In genomic region chr3:39183231-39184080, GRCh38 we compare ENCODE assay signal across 17 cellular contexts. TPM values are rescaled to one million over a fixed set of nuclear protein-coding genes. Genes with fewer than 3 reads are reported as not detected.
DNase-seq lines count a peak whose midpoint lies in the region; ATAC-seq and TF ChIP-seq lines count a peak whose summit lies in the region.
"Had no signal": no experiment of that assay in that cellular context is flagged by ENCODE, and none has a peak within 500 bp of the region (broad histone marks: within the 10 kb centered on the region; RNA-seq: fewer than 3 reads in every experiment).

No MANE protein-coding gene starts in this region.

- no peak for ATAC-seq in HG02981 (IDR thresholded peaks at IDR 0.05; ENCODE audit: unreplicated experiment)

- no peaks in the 10 kb centered on the region for H4K20me1 ChIP-seq in osteoblast (ENCODE audit: insufficient read depth, low read length)

- POLR2A ChIA-PET in CD4-positive, alpha-beta memory T cell (lab: Charles Lee; ENCODE audit: partially characterized antibody) = interaction anchor here (0.7 kb wide), 1 partner anchor 11 kb away, joined by 3 read pairs; no protein-coding TSS in a partner anchor

- H2AFZ ChIP-seq in osteoblast (ENCODE audit: low read length) = no peak overlapping the region

- H3K27ac Mint-ChIP-seq in CD4-positive, alpha-beta memory T cell = peak overlapping the region in 5 of 7 donors; percentile 30 to 98 (median 67)
- no peak overlapping the region for H3K27ac Mint-ChIP-seq in endodermal cell
- H3K27ac Mint-ChIP-seq: activated naive CD4-positive, alpha-beta T cell treated with anti-CD3 and anti-CD28 coated beads, Interleukin-2, amount 50 U/mL, for 24 hours had no signal

- H3K9me3 Mint-ChIP-seq in CD4-positive, alpha-beta memory T cell = no peaks in the 10 kb centered on the region
- H3K9me3 Mint-ChIP-seq in endodermal cell = no peaks in the 10 kb centered on the region
- H3K9me3 Mint-ChIP-seq: activated CD4-positive, alpha-beta T cell treated with anti-CD3 and anti-CD28 coated beads, Interleukin-2, amount 10 ng/mL, durations not matched to agents 7 days and 5 days; activated naive CD4-positive, alpha-beta T cell treated with anti-CD3 and anti-CD28 coated beads, Interleukin-2, amount 50 U/mL, for 24 hours had no signal

- CTCF ChIA-PET in CD4-positive, alpha-beta memory T cell (lab: Charles Lee; ENCODE audit: partially characterized antibody) = interaction anchor here (0.8 to 15.7 kb wide), 3 partner anchors 11 to 105 kb away, joined by 3 to 427 read pairs (median 21); partner anchors contain the start of gene CX3CR1

- WGBS in endodermal cell (ENCODE audit: insufficient coverage in 1 of 2, insufficient read length in 1 of 2), 2 experiments = 89 to 96% methylated on average over 3 to 12 of the region's 12 CpGs

- no peaks in the 10 kb centered on the region for H3K27me3 ChIP-seq in CD4-positive, alpha-beta memory T cell (ENCODE audit: insufficient read depth, low read length)
- H3K27me3 ChIP-seq in endodermal cell (ENCODE audit: control insufficient read depth, insufficient read depth, low read length, poor library complexity, severe bottlenecking) (peaks cover 14% of the 10 kb centered on the region), osteoblast (ENCODE audit: insufficient read depth, low read length) (no peaks in the 10 kb centered on the region)
- H3K27me3 ChIP-seq: left lung had no signal

- peaks cover 24 to 34% (median 27%) of the 10 kb centered on the region in 4 donors for H3K4me1 Mint-ChIP-seq in CD4-positive, alpha-beta memory T cell
- H3K4me1 Mint-ChIP-seq in endodermal cell = peaks cover 16% of the 10 kb centered on the region

- H3K4me2 ChIP-seq in osteoblast (ENCODE audit: insufficient read depth, low read length) = no peak overlapping the region

- no peak overlapping the region for H3K9ac ChIP-seq in endodermal cell (ENCODE audit: extremely low read depth, low read length, poor library complexity, severe bottlenecking)

- no peak overlapping the region for H3K4me3 Mint-ChIP-seq in CD4-positive, alpha-beta memory T cell
- H3K4me3 Mint-ChIP-seq in endodermal cell = no peak overlapping the region
- H3K4me3 Mint-ChIP-seq: activated CD4-positive, alpha-beta T cell treated with anti-CD3 and anti-CD28 coated beads, Interleukin-2, amount 10 ng/mL, durations not matched to agents 7 days and 5 days; activated naive CD4-positive, alpha-beta T cell treated with anti-CD3 and anti-CD28 coated beads, Interleukin-2, amount 50 U/mL, for 24 hours had no signal

- no peak overlapping the region for H3K4me3 ChIP-seq in CD4-positive, alpha-beta memory T cell (ENCODE audit: low read length in 2 of 2)
- H3K4me3 ChIP-seq in endodermal cell (ENCODE audit: low read length) (no peak overlapping the region), osteoblast (ENCODE audit: insufficient read depth, low read length) (no peak overlapping the region)
- H3K4me3 ChIP-seq: left lung had no signal

- H3K9me3 ChIP-seq in CD4-positive, alpha-beta memory T cell (ENCODE audit: control insufficient read depth in 1 of 2, low read length in 2 of 2) = no peaks in the 10 kb centered on the region
- H3K9me3 ChIP-seq in endodermal cell (ENCODE audit: control insufficient read depth, low read length) = no peaks in the 10 kb centered on the region
- H3K9me3 ChIP-seq in osteoblast (ENCODE audit: low read depth, low read length) = no peaks in the 10 kb centered on the region
- H3K9me3 ChIP-seq: left lung had no signal

- no peak for DNase-seq in CD4-positive, alpha-beta memory T cell
- peak; percentile 78 to 94 for DNase-seq in NCI-H524 (lab: John Stamatoyannopoulos, UW)
- DNase-seq in endodermal cell = no peak
- peak; percentile 82 for DNase-seq in osteoblast (ENCODE audit: insufficient read length, low spot score, missing footprints)
- DNase-seq in activated naive CD4-positive, alpha-beta T cell treated with anti-CD3 and anti-CD28 coated beads, Interleukin-2, amount 50 U/mL, for 16 hours = no peak
- no peak for DNase-seq in Ammon's horn (ENCODE audit: low spot score)
- no peak for DNase-seq in activated T-cell treated with anti-CD3 and anti-CD28 coated beads, Interleukin-2, amount 50 U/mL, for 1 hour
- DNase-seq: activated CD4-positive, alpha-beta T cell treated with anti-CD3 and anti-CD28 coated beads, Interleukin-2, amount 10 ng/mL, durations not matched to agents 7 days and 5 days; dermis blood vessel endothelial cell; foreskin melanocyte; IMR-90; left lung; NCI-H187 treated with DMSO at 0.1 percent for 48 hours; stimulated activated CD4-positive, alpha-beta T cell treated with anti-CD3 and anti-CD28 coated beads, Interleukin-1b, Interleukin-23, amount 100 ng/mL, for 48 hours had no signal

- no peaks in the 10 kb centered on the region for H3K36me3 Mint-ChIP-seq in CD4-positive, alpha-beta memory T cell
- H3K36me3 Mint-ChIP-seq in endodermal cell (ENCODE audit: low read depth) = no peaks in the 10 kb centered on the region
- H3K36me3 Mint-ChIP-seq: activated naive CD4-positive, alpha-beta T cell treated with anti-CD3 and anti-CD28 coated beads, Interleukin-2, amount 50 U/mL, for 24 hours had no signal

- no peak for TF ChIP-seq CTCF in endodermal cell (conservative IDR thresholded peaks at IDR 0.05)
- TF ChIP-seq CTCF in osteoblast (IDR thresholded peaks at IDR 0.05; ENCODE audit: extremely low read depth, low read depth, low read length) = no peak

- H3K4me1 ChIP-seq in CD4-positive, alpha-beta memory T cell (ENCODE audit: insufficient read depth, low read length) = peaks cover 27% of the 10 kb centered on the region
- H3K4me1 ChIP-seq in endodermal cell (ENCODE audit: control insufficient read depth, insufficient read depth, low read length) (peaks cover under 1% of the 10 kb centered on the region), osteoblast (ENCODE audit: insufficient read depth, low read length) (peaks cover 8% of the 10 kb centered on the region)

- no peak overlapping the region for H3K27ac ChIP-seq in CD4-positive, alpha-beta memory T cell (ENCODE audit: low read depth, low read length)
- H3K27ac ChIP-seq in endodermal cell (ENCODE audit: low read depth, low read length) (peak overlapping the region; percentile 38), osteoblast (ENCODE audit: low read depth, low read length) (no peak overlapping the region)

- H3K79me2 ChIP-seq in osteoblast (ENCODE audit: insufficient read depth, low read length) = no peaks in the 10 kb centered on the region

- H3K36me3 ChIP-seq in CD4-positive, alpha-beta memory T cell (ENCODE audit: insufficient read depth, low read length) = no peaks in the 10 kb centered on the region
- H3K36me3 ChIP-seq in endodermal cell (ENCODE audit: control insufficient read depth, insufficient read depth, low read length) (no peaks in the 10 kb centered on the region), osteoblast (ENCODE audit: insufficient read depth, low read length) (no peaks in the 10 kb centered on the region)
- H3K36me3 ChIP-seq: left lung had no signal

- intact Hi-C loops in CD4-positive, alpha-beta memory T cell (cut with micrococcal nuclease) = no loop called here

- no peaks in the 10 kb centered on the region for H3K27me3 Mint-ChIP-seq in CD4-positive, alpha-beta memory T cell
- peaks cover 21% of the 10 kb centered on the region for H3K27me3 Mint-ChIP-seq in endodermal cell (ENCODE audit: insufficient read depth)
- H3K27me3 Mint-ChIP-seq: activated CD4-positive, alpha-beta T cell treated with anti-CD3 and anti-CD28 coated beads, Interleukin-2, amount 10 ng/mL, durations not matched to agents 7 days and 5 days; activated naive CD4-positive, alpha-beta T cell treated with anti-CD3 and anti-CD28 coated beads, Interleukin-2, amount 50 U/mL, for 24 hours had no signal

RNA-seq across cellular contexts. Expression of gene XIRP1, which starts 8.9 kb away (rescaled TPM):
- not detected for total RNA-seq in CD4-positive, alpha-beta memory T cell
- under 1 TPM in 1 of 2 donors, not detected in 1; 0.03 TPM for polyA plus RNA-seq in CD4-positive, alpha-beta memory T cell
- total RNA-seq in endodermal cell (not detected), osteoblast (under 0.01 TPM in 2 replicates)
- 0.07 TPM for polyA plus RNA-seq in endodermal cell (2013, experiment 1 of 2)
- 0.08 TPM for polyA plus RNA-seq in endodermal cell (2013, experiment 2 of 2)
- total RNA-seq: activated CD4-positive, alpha-beta T cell treated with anti-CD3 and anti-CD28 coated beads, Interleukin-2, amount 10 ng/mL, durations not matched to agents 7 days and 5 days; dermis blood vessel endothelial cell; osteocyte had no signal

RNA-seq across cellular contexts. Expression of gene CSRNP1, which starts 30.1 kb away (rescaled TPM):
- total RNA-seq in CD4-positive, alpha-beta memory T cell = 10 to 100 TPM; 14.9 to 15.3 TPM
- polyA plus RNA-seq in CD4-positive, alpha-beta memory T cell = 10 to 100 TPM; 22.5 to 89.7 TPM
- total RNA-seq in endodermal cell (10 to 100 TPM in 1 of 2 donors, 1 to 10 TPM in 1; 9.2 to 11.1 TPM), osteoblast (5.8 and 8.0 TPM in 2 replicates)
- polyA plus RNA-seq in endodermal cell (2013, experiment 1 of 2) = 7.5 TPM
- polyA plus RNA-seq in endodermal cell (2013, experiment 2 of 2) = 8.0 TPM

Comparison
In these comparisons a context has a peak if more than half of its experiments do, and no peak if none do; other contexts are left out.
1. DNase-seq: peak in NCI-H524 (2 of 2) and osteoblast (single experiment); none in CD4-positive, alpha-beta memory T cell (0 of 5), endodermal cell (single experiment), activated naive CD4-positive, alpha-beta T cell treated with anti-CD3 and anti-CD28 coated beads, Interleukin-2, amount 50 U/mL, for 16 hours (single experiment), Ammon's horn (single experiment) and activated T-cell treated with anti-CD3 and anti-CD28 coated beads, Interleukin-2, amount 50 U/mL, for 1 hour (single experiment).